In the genomic region with DNA sequence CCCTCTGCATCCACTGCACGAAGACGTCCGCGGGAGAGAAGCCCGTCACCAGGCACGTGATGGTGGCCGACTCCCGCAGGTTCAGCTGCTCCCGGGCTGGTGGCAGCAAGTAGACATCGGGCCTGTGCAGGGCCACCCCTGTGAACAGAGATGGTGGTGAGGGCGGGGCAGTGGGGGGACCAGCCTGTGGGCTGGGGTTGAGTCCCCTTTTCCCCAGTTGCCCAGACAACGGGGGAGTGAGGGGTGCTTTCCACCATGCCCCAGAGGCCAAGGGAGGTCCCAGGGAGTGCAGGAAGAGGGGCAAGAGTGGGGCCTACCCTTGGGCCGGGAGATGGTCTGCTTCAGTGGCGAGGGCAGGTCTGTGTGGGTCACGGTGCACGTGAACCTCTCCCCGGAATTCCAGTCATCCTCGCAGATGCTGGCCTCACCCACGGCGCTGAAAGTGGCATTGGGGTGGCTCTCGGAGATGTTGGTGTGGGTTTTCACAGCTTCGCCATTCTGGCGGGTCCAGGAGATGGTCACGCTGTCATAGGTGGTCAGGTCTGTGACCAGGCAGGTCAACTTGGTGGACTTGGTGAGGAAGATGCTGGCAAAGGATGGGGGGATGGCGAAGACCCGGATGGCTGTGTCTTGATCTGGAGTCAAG, we compare ENCODE assay signal across 1 cellular context.
TF ChIP-seq lines count a peak whose summit lies in the region.

No MANE protein-coding gene starts in this region.

TF ChIP-seq in SK-N-SH treated with all-trans-retinoic acid at 6 μM for 48 hours, 23 proteins besides CTCF, POLR2A, EP300 and RAD21 (continued from another document):
- TF ChIP-seq BACH2 (CRISPR knock-in tag; IDR thresholded peaks at IDR 0.05; ENCODE audit: borderline replicate concordance) (no peak), PPARA (CRISPR knock-in tag; IDR thresholded peaks at IDR 0.05; ENCODE audit: borderline replicate concordance) (no peak), ZNF70 (CRISPR knock-in tag; IDR thresholded peaks at IDR 0.05) (no peak)
- TF ChIP-seq, protein P1, sequence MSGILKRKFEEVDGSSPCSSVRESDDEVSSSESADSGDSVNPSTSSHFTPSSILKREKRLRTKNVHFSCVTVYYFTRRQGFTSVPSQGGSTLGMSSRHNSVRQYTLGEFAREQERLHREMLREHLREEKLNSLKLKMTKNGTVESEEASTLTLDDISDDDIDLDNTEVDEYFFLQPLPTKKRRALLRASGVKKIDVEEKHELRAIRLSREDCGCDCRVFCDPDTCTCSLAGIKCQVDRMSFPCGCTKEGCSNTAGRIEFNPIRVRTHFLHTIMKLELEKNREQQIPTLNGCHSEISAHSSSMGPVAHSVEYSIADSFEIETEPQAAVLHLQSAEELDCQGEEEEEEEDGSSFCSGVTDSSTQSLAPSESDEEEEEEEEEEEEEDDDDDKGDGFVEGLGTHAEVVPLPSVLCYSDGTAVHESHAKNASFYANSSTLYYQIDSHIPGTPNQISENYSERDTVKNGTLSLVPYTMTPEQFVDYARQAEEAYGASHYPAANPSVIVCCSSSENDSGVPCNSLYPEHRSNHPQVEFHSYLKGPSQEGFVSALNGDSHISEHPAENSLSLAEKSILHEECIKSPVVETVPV (CRISPR knock-in tag; IDR thresholded peaks at IDR 0.05) = no peak
